1 cellular context compared by ENCODE assay signal in genomic region chr16:4098496-4098895, GRCh38.
TF ChIP-seq lines count a peak whose summit lies in the region.

No MANE protein-coding gene starts in this region.

TF ChIP-seq in endothelial cell of umbilical vein, 7 proteins besides CTCF, POLR2A, EP300 and RAD21:
- TF ChIP-seq GATA2 (IDR thresholded peaks at IDR 0.05; ENCODE audit: insufficient read depth, insufficient read length, low read depth, low read length) = no peak
- no peak for TF ChIP-seq EZH2 (IDR thresholded peaks at IDR 0.05; ENCODE audit: borderline replicate concordance, low read depth, low read length, severe bottlenecking)
- no peak for TF ChIP-seq MAX (IDR thresholded peaks at IDR 0.05; ENCODE audit: insufficient read depth, insufficient read length)
- TF ChIP-seq FOS (IDR thresholded peaks at IDR 0.05; ENCODE audit: borderline replicate concordance, insufficient read depth, low read length) = no peak
- TF ChIP-seq MYC (IDR thresholded peaks at IDR 0.05; ENCODE audit: low read depth, low read length) = no peak
- no peak for TF ChIP-seq JUN (IDR thresholded peaks at IDR 0.05; ENCODE audit: borderline replicate concordance, insufficient read depth, insufficient read length, low read depth)
- TF ChIP-seq POLR2AphosphoS5 (IDR thresholded peaks at IDR 0.05; ENCODE audit: insufficient read depth, low read depth, low read length) = no peak
